26 cellular contexts compared by ENCODE assay signal in genomic region chr2:240806006-240806405, GRCh38. TPM values are rescaled to one million over a fixed set of nuclear protein-coding genes. Genes with fewer than 3 reads are reported as not detected.
"Had no signal": no experiment of that assay in that cellular context is flagged by ENCODE, and none has a peak within 500 bp of the region (broad histone marks: within the 10 kb centered on the region; RNA-seq: fewer than 3 reads in every experiment).

No MANE protein-coding gene starts in this region.

- H3K36me3 Mint-ChIP-seq: natural killer cell; stimulated activated naive B cell treated with anti-CD40 and anti-IgM and Interleukin-4, amounts not matched to agents 10 μg/mL and 1 μg/mL and 100 μg/mL, for 72 hours had no signal

- H3K4me1 Mint-ChIP-seq: natural killer cell, neural crest cell had no signal

- H3K27ac Mint-ChIP-seq: dendritic cell treated with granulocyte-macrophage colony-stimulating factor and Interleukin-4, amounts not matched to agents 40 ng/mL and 50 ng/mL, for 4 days; natural killer cell; stimulated activated naive B cell treated with anti-CD40 and anti-IgM and Interleukin-4, amounts not matched to agents 10 μg/mL and 1 μg/mL and 100 μg/mL, for 72 hours; stimulated activated naive CD8-positive, alpha-beta T cell treated with anti-CD3 and anti-CD28 coated beads, Interleukin-15, Interleukin-2, amounts not matched to agents 100 ng/mL and 50 ng/mL, for 24 hours had no signal

- H3K4me1 ChIP-seq: esophagus squamous epithelium, heart right ventricle, lower lobe of right lung, prostate gland, right atrium auricular region, sigmoid colon, suprapubic skin, transverse colon, vagina had no signal

- DNase-seq: cerebellar nuclear complex; effector memory CD4-positive, alpha-beta T cell; erythroblast; esophagus squamous epithelium; foreskin melanocyte; glutamatergic neuron; heart right ventricle; hippocampal formation; left ventricle myocardium superior; lower lobe of right lung; natural killer cell; sigmoid colon; stimulated activated CD4-positive, alpha-beta T cell treated with anti-CD3 and anti-CD28 coated beads, Interleukin-4, amount 100 ng/mL, for 4 hours; stimulated activated naive B cell treated with anti-CD40 and anti-IgM and Interleukin-4, amounts not matched to agents 10 μg/mL and 1 μg/mL and 100 μg/mL, for 72 hours; transverse colon had no signal

- H3K9me3 Mint-ChIP-seq: dendritic cell treated with granulocyte-macrophage colony-stimulating factor and Interleukin-4, amounts not matched to agents 40 ng/mL and 50 ng/mL, for 4 days; natural killer cell; stimulated activated naive CD8-positive, alpha-beta T cell treated with anti-CD3 and anti-CD28 coated beads, Interleukin-15, Interleukin-2, amounts not matched to agents 100 ng/mL and 50 ng/mL, for 24 hours had no signal

- H3K4me3 ChIP-seq: esophagus squamous epithelium, heart right ventricle, lower lobe of right lung, prostate gland, right atrium auricular region, sigmoid colon, suprapubic skin, transverse colon, vagina had no signal

- H3K9me3 ChIP-seq: esophagus squamous epithelium, lower lobe of right lung, neutrophil, prostate gland, right atrium auricular region, suprapubic skin, transverse colon, vagina had no signal

- ATAC-seq: heart right ventricle; left ventricle myocardium superior; lower lobe of right lung; natural killer cell; stimulated activated naive B cell treated with anti-CD40 and anti-IgM and Interleukin-4, amounts not matched to agents 10 μg/mL and 1 μg/mL and 100 μg/mL, for 72 hours had no signal

- H3K27me3 ChIP-seq: right atrium auricular region, sigmoid colon, vagina had no signal

- FAIRE-seq: colon, endometrium had no signal

- H3K27ac ChIP-seq: esophagus squamous epithelium, heart right ventricle, lower lobe of right lung, neutrophil, prostate gland, right atrium auricular region, sigmoid colon, suprapubic skin, transverse colon, vagina had no signal

- H3K4me3 Mint-ChIP-seq: dendritic cell treated with granulocyte-macrophage colony-stimulating factor and Interleukin-4, amounts not matched to agents 40 ng/mL and 50 ng/mL, for 4 days; natural killer cell; neural crest cell; stimulated activated naive B cell treated with anti-CD40 and anti-IgM and Interleukin-4, amounts not matched to agents 10 μg/mL and 1 μg/mL and 100 μg/mL, for 72 hours; stimulated activated naive CD8-positive, alpha-beta T cell treated with anti-CD3 and anti-CD28 coated beads, Interleukin-15, Interleukin-2, amounts not matched to agents 100 ng/mL and 50 ng/mL, for 24 hours had no signal

- H3K36me3 ChIP-seq: esophagus squamous epithelium, heart right ventricle, lower lobe of right lung, neutrophil, prostate gland, right atrium auricular region, sigmoid colon, suprapubic skin, transverse colon, vagina had no signal

RNA-seq across cellular contexts. Expression of gene KIF1A, which starts 14.0 kb away (rescaled TPM):
- total RNA-seq: mononuclear cell had no signal
